ENCODE assay signal across 8 cellular contexts in genomic region chr5:150458819-150459557, GRCh38. TPM values are rescaled to one million over a fixed set of nuclear protein-coding genes. Genes with fewer than 3 reads are reported as not detected.
DNase-seq lines count a peak whose midpoint lies in the region; ATAC-seq and TF ChIP-seq lines count a peak whose summit lies in the region.

No MANE protein-coding gene starts in this region.

- H3K27ac Mint-ChIP-seq in activated CD4-positive, alpha-beta memory T cell treated with anti-CD3 and anti-CD28 coated beads, Interleukin-2, amount 10 ng/mL, durations not matched to agents 7 days and 5 days, result no peak overlapping the region

- H3K23ac ChIP-seq in mesendoderm (ENCODE audit: low read length), result no peak overlapping the region

- ATAC-seq in GM18519 (IDR thresholded peaks at IDR 0.05; ENCODE audit: low FRiP score, unreplicated experiment) (peak; percentile 55), HG03066 (IDR thresholded peaks at IDR 0.05; ENCODE audit: low read depth, unreplicated experiment) (peak; percentile 66)

- peaks cover 25% of the 10 kb centered on the region for H3K4me1 Mint-ChIP-seq in activated CD4-positive, alpha-beta memory T cell treated with anti-CD3 and anti-CD28 coated beads, Interleukin-2, amount 10 ng/mL, durations not matched to agents 7 days and 5 days

- H3K56ac ChIP-seq in mesendoderm (ENCODE audit: low read length), result peak overlapping the region; percentile 34

- H3K18ac ChIP-seq in mesendoderm (ENCODE audit: low read length), result no peak overlapping the region

- no peak overlapping the region for H4K5ac ChIP-seq in mesendoderm (ENCODE audit: low read length)

- H3K4ac ChIP-seq in mesendoderm (ENCODE audit: low read depth, low read length), result no peak overlapping the region

- H3K4me3 ChIP-seq in AG04450 (ENCODE audit: low read depth, low read length) (peak overlapping the region; percentile 29; the same call in 1 of the 2 replicates), dorsolateral prefrontal cortex (peak overlapping the region in 53 of 59 donors; percentile 8 to 60 (median 42)), mesendoderm (ENCODE audit: low read length) (no peak overlapping the region)

- no peak overlapping the region for H3K4me2 ChIP-seq in mesendoderm (ENCODE audit: low read length)

- TF ChIP-seq CTCF in AG04450 (IDR thresholded peaks at IDR 0.05; ENCODE audit: low read depth, low read length), result peak; percentile 76
- TF ChIP-seq CTCF in dorsolateral prefrontal cortex (IDR thresholded peaks at IDR 0.05 in 54 of 56, conservative IDR thresholded peaks at IDR 0.05 in 2 of 56; ENCODE audit: low read depth in 1 of 56, partially characterized antibody in 56 of 56), result peak; percentile 67 to 93 (median 82)

- intact Hi-C loops in dorsolateral prefrontal cortex (cut with DNase I), result loop anchor here (2.0 to 5.0 kb wide), 7 partner anchors 62 to 383 kb away; no protein-coding TSS in a partner anchor

- H4K8ac ChIP-seq in mesendoderm (ENCODE audit: low read depth, low read length), result no peak overlapping the region

- H3K27me3 ChIP-seq in AG04450 (ENCODE audit: control insufficient read depth, insufficient read depth, low read length) (no peaks in the 10 kb centered on the region), dorsolateral prefrontal cortex (no peaks in the 10 kb centered on the region), mesendoderm (ENCODE audit: insufficient read depth, low read length, poor library complexity) (no peaks in the 10 kb centered on the region)

- peak overlapping the region; percentile 5 for H2BK5ac ChIP-seq in mesendoderm (ENCODE audit: low read length)

- no peaks in the 10 kb centered on the region for H3K9me3 ChIP-seq in AG04450 (ENCODE audit: control insufficient read depth, insufficient read depth, low read length)

- no peaks in the 10 kb centered on the region for H3K79me2 ChIP-seq in mesendoderm (ENCODE audit: control insufficient read depth, insufficient read depth, low read length)

- no peak overlapping the region for H3K4me3 Mint-ChIP-seq in activated CD4-positive, alpha-beta memory T cell treated with anti-CD3 and anti-CD28 coated beads, Interleukin-2, amount 10 ng/mL, durations not matched to agents 7 days and 5 days

- no peaks in the 10 kb centered on the region for H3K27me3 Mint-ChIP-seq in activated CD4-positive, alpha-beta memory T cell treated with anti-CD3 and anti-CD28 coated beads, Interleukin-2, amount 10 ng/mL, durations not matched to agents 7 days and 5 days

- H2BK15ac ChIP-seq in mesendoderm (replicated peaks; ENCODE audit: low read depth), result no peak overlapping the region

- CTCF ChIA-PET in AG04450 (lab: Charles Lee), result interaction anchor here (0.5 to 6.0 kb wide), 57 partner anchors 8 to 670 kb away, joined by 3 to 87 read pairs (median 5); partner anchors contain the start of genes IRGM, MYOZ3, RBM22 and RPS14
- CTCF ChIA-PET in activated CD4-positive, alpha-beta memory T cell treated with anti-CD3 and anti-CD28 coated beads, Interleukin-2, amount 10 ng/mL, durations not matched to agents 7 days and 5 days (lab: Charles Lee), result interaction anchor here (0.6 to 2.9 kb wide), 17 partner anchors 8 to 328 kb away, joined by 3 to 21 read pairs (median 3); partner anchors contain the start of genes CD74, RPS14 and SMIM3

- H3K4me1 ChIP-seq in mesendoderm (ENCODE audit: control insufficient read depth, low read depth, low read length), result peaks cover 14% of the 10 kb centered on the region

- no peaks in the 10 kb centered on the region for H3K79me1 ChIP-seq in mesendoderm (ENCODE audit: low read length)

- DNase-seq in AG04450 (ENCODE audit: low read depth, low spot score), result no peak
- peak; percentile 69 for DNase-seq in NCI-H460 (ENCODE audit: extremely low read depth, low read depth)
- peak; percentile 84 for DNase-seq in activated CD4-positive, alpha-beta memory T cell treated with anti-CD3 and anti-CD28 coated beads, Interleukin-2, amount 10 ng/mL, durations not matched to agents 7 days and 5 days
- DNase-seq in dorsolateral prefrontal cortex, result peak; percentile 57 to 86 (median 70)
- DNase-seq in mesendoderm, result peak; percentile 75
- peak; percentile 77 to 83 for DNase-seq in stimulated activated CD8-positive, alpha-beta memory T cell treated with anti-CD3 and anti-CD28 coated beads, Interleukin-2, amount 100 ng/mL, for 48 hours (ENCODE audit: low read depth in 2 of 2)

- no peaks in the 10 kb centered on the region for H3K36me3 Mint-ChIP-seq in activated CD4-positive, alpha-beta memory T cell treated with anti-CD3 and anti-CD28 coated beads, Interleukin-2, amount 10 ng/mL, durations not matched to agents 7 days and 5 days (ENCODE audit: low read depth)

- H3K9me3 Mint-ChIP-seq in activated CD4-positive, alpha-beta memory T cell treated with anti-CD3 and anti-CD28 coated beads, Interleukin-2, amount 10 ng/mL, durations not matched to agents 7 days and 5 days, result no peaks in the 10 kb centered on the region

- no CpG with 5 or more reads among the region's 36 CpGs for WGBS in mesendoderm (ENCODE audit: extremely low coverage, insufficient coverage, low lambda C conversion rate)

- H3K36me3 ChIP-seq in mesendoderm (ENCODE audit: control insufficient read depth, insufficient read depth, low read length), result no peaks in the 10 kb centered on the region

- POLR2A ChIA-PET in AG04450 (lab: Yijun Ruan, JAX), result interaction anchor here (0.7 to 1.6 kb wide), 4 partner anchors 10 to 101 kb away, joined by 3 to 6 read pairs (median 4); no protein-coding TSS in a partner anchor
- POLR2A ChIA-PET in activated CD4-positive, alpha-beta memory T cell treated with anti-CD3 and anti-CD28 coated beads, Interleukin-2, amount 10 ng/mL, durations not matched to agents 7 days and 5 days (lab: Charles Lee), result interaction anchor here (1.0 to 1.4 kb wide), 2 partner anchors 9 to 242 kb away, joined by 3 to 4 read pairs; partner anchors contain the start of gene RBM22

- H2AK5ac ChIP-seq in mesendoderm (ENCODE audit: low read length), result peak overlapping the region; percentile 66

- no peak overlapping the region for H2BK120ac ChIP-seq in mesendoderm (ENCODE audit: low read depth, low read length)

- H3K9ac ChIP-seq in mesendoderm (ENCODE audit: low read length), result peak overlapping the region; percentile 27

- H3K27ac ChIP-seq in AG04450 (ENCODE audit: low read depth, low read length) (no peak overlapping the region), dorsolateral prefrontal cortex (no peak overlapping the region), mesendoderm (ENCODE audit: low read depth, low read length) (no peak overlapping the region)

RNA-seq across cellular contexts. Expression of gene RPS14, which starts 9.4 kb away (rescaled TPM):
- polyA plus RNA-seq in AG04450 (2011; rRNA removed), result 3,620 and 4,046 TPM in 2 replicates
- 932 and 933 TPM in 2 replicates for polyA minus RNA-seq in AG04450 (2011; rRNA and poly(A)+ RNA removed)
- 4,447 and 4,846 TPM in 2 replicates for total RNA-seq in NCI-H460 (2014; rRNA removed; shearing (Covaris generic))
- 4,905 and 5,193 TPM in 2 replicates for polyA plus RNA-seq in NCI-H460 (2014; cell fraction: nucleus; rRNA removed)
- total RNA-seq in activated CD4-positive, alpha-beta memory T cell treated with anti-CD3 and anti-CD28 coated beads, Interleukin-2, amount 10 ng/mL, durations not matched to agents 7 days and 5 days, result 1,000 to 10,000 TPM; 2,316 to 2,367 TPM
- total RNA-seq in dorsolateral prefrontal cortex, result 100 to 1,000 TPM; 441 to 866 (median 635) TPM
- polyA plus RNA-seq in mesendoderm (2013, experiment 1 of 2), result 4,258 TPM
- 4,342 TPM for polyA plus RNA-seq in mesendoderm (2013, experiment 2 of 2)

RNA-seq across cellular contexts. Expression of gene CD74, which starts 46.3 kb away (rescaled TPM):
- polyA plus RNA-seq in AG04450 (2011; rRNA removed), result 2.9 and 4.9 TPM in 2 replicates
- polyA minus RNA-seq in AG04450 (2011; rRNA and poly(A)+ RNA removed), result 0.91 and 1.1 TPM in 2 replicates
- total RNA-seq in NCI-H460 (2014; rRNA removed; shearing (Covaris generic)), result not detected in 2 replicates
- not detected in 2 replicates for polyA plus RNA-seq in NCI-H460 (2014; cell fraction: nucleus; rRNA removed)
- 1,000 to 10,000 TPM; 1,158 to 1,180 TPM for total RNA-seq in activated CD4-positive, alpha-beta memory T cell treated with anti-CD3 and anti-CD28 coated beads, Interleukin-2, amount 10 ng/mL, durations not matched to agents 7 days and 5 days
- 100 to 1,000 TPM in 114 of 120 experiments, 10 to 100 TPM in 6; 51.8 to 687 (median 224) TPM for total RNA-seq in dorsolateral prefrontal cortex
- polyA plus RNA-seq in mesendoderm (2013, experiment 1 of 2), result 61.0 TPM
- 63.7 TPM for polyA plus RNA-seq in mesendoderm (2013, experiment 2 of 2)

RNA-seq across cellular contexts. Expression of gene NDST1, which starts 48.9 kb away (rescaled TPM):
- 52.2 and 63.2 TPM in 2 replicates for polyA plus RNA-seq in AG04450 (2011; rRNA removed)
- 69.4 and 93.7 TPM in 2 replicates for polyA minus RNA-seq in AG04450 (2011; rRNA and poly(A)+ RNA removed)
- 19.5 and 20.8 TPM in 2 replicates for total RNA-seq in NCI-H460 (2014; rRNA removed; shearing (Covaris generic))
- 13.7 and 39.2 TPM in 2 replicates for polyA plus RNA-seq in NCI-H460 (2014; cell fraction: nucleus; rRNA removed)
- total RNA-seq in activated CD4-positive, alpha-beta memory T cell treated with anti-CD3 and anti-CD28 coated beads, Interleukin-2, amount 10 ng/mL, durations not matched to agents 7 days and 5 days, result under 1 TPM; 0.13 to 0.18 TPM
- total RNA-seq in dorsolateral prefrontal cortex, result 100 to 1,000 TPM in 43 of 120 experiments, 10 to 100 TPM in 77; 64.3 to 163 (median 92.5) TPM
- polyA plus RNA-seq in mesendoderm (2013, experiment 1 of 2), result 36.0 TPM
- polyA plus RNA-seq in mesendoderm (2013, experiment 2 of 2), result 34.9 TPM

Comparison
In these comparisons a context has a peak if more than half of its experiments do, and no peak if none do; other contexts are left out.
1. RNA of gene CD74, which starts 46.3 kb away (total RNA-seq): 1,158 to 1,180 TPM in activated CD4-positive, alpha-beta memory T cell treated with anti-CD3 and anti-CD28 coated beads, Interleukin-2, amount 10 ng/mL, durations not matched to agents 7 days and 5 days and 51.8 to 687 TPM in dorsolateral prefrontal cortex; not detected in NCI-H460; every median in the first group is over 10 times any median in the second.
2. RNA of gene NDST1, which starts 48.9 kb away (total RNA-seq): 64.3 to 163 TPM in dorsolateral prefrontal cortex and 19.5 to 20.8 TPM in NCI-H460; 0.13 to 0.18 TPM in activated CD4-positive, alpha-beta memory T cell treated with anti-CD3 and anti-CD28 coated beads, Interleukin-2, amount 10 ng/mL, durations not matched to agents 7 days and 5 days; every median in the first group is over 10 times any median in the second.